In genomic region chr9:122053951-122054350, GRCh38 we compare ENCODE assay signal across 29 cellular contexts. TPM values are rescaled to one million over a fixed set of nuclear protein-coding genes. Genes with fewer than 3 reads are reported as not detected.
DNase-seq lines count a peak whose midpoint lies in the region; ATAC-seq and TF ChIP-seq lines count a peak whose summit lies in the region.
"Had no signal": no experiment of that assay in that cellular context is flagged by ENCODE, and none has a peak within 500 bp of the region (broad histone marks: within the 10 kb centered on the region; RNA-seq: fewer than 3 reads in every experiment).

No MANE protein-coding gene starts in this region.

- H3K4me3 ChIP-seq in AG04449 (ENCODE audit: low read depth, low read length), result no peak overlapping the region
- H3K4me3 ChIP-seq in fibroblast of pulmonary artery (replicated peaks; ENCODE audit: low read depth, low read length), result no peak overlapping the region
- no peak overlapping the region for H3K4me3 ChIP-seq in transverse colon
- H3K4me3 ChIP-seq in esophagus squamous epithelium, result no peak overlapping the region
- H3K4me3 ChIP-seq: A549, left ventricle myocardium inferior, skin epidermis, stomach, thyroid gland had no signal

- no peak for TF ChIP-seq CTCF in AG04449 (IDR thresholded peaks at IDR 0.05; ENCODE audit: insufficient read depth, low read length, missing control alignments)
- no peak for TF ChIP-seq CTCF in fibroblast of pulmonary artery (IDR thresholded peaks at IDR 0.05; ENCODE audit: low read length, missing control alignments)
- no peak for TF ChIP-seq CTCF in transverse colon (IDR thresholded peaks at IDR 0.05)
- TF ChIP-seq CTCF in esophagus squamous epithelium (IDR thresholded peaks at IDR 0.05), result no peak

- H3K27me3 ChIP-seq in transverse colon (no peaks in the 10 kb centered on the region), esophagus squamous epithelium (no peaks in the 10 kb centered on the region)
- H3K27me3 ChIP-seq: neutrophil, stomach, thyroid gland had no signal

- in situ Hi-C loops in transverse colon (cut with MboI; ENCODE audit: low pct_ligation_motif_present in 1 of 4, low pct_unique_long_range_greater_than_20kb in 1 of 4, low sequenced_read_pairs in 3 of 4), result no loop called here

- H3K4me1 ChIP-seq in transverse colon, result no peaks in the 10 kb centered on the region
- no peaks in the 10 kb centered on the region for H3K4me1 ChIP-seq in esophagus squamous epithelium
- H3K4me1 ChIP-seq: A549, Caco-2, left ventricle myocardium inferior, thyroid gland had no signal

- intact Hi-C loops in transverse colon (cut with DNase I; ENCODE audit: low total_unique reads), result no loop called here
- intact Hi-C loops in esophagus squamous epithelium (cut with DNase I), result no loop called here

- CTCF ChIA-PET in AG04449 (lab: Yijun Ruan, JAX), result interaction anchor here (1.0 to 1.8 kb wide), 3 partner anchors 13 to 42 kb away, joined by 3 to 4 read pairs (median 3); no protein-coding TSS in a partner anchor

- POLR2A ChIA-PET in AG04449 (lab: Yijun Ruan, JAX), result no interaction called here

- TF ChIP-seq EP300 in transverse colon (IDR thresholded peaks at IDR 0.05; ENCODE audit: low read depth), result no peak

- ATAC-seq in SK-N-SH treated with all-trans-retinoic acid at 6 μM for 48 hours, result peak; percentile 83
- ATAC-seq: A549, Panc1 had no signal

- H3K9me3 ChIP-seq in transverse colon (no peaks in the 10 kb centered on the region), esophagus squamous epithelium (no peaks in the 10 kb centered on the region)
- H3K9me3 ChIP-seq: A549, Caco-2, left ventricle myocardium inferior, neutrophil, stomach, thyroid gland had no signal

- DNase-seq in AG04449 (ENCODE audit: low read depth, low spot score) (peak; percentile 29), EL (peak; percentile 81), fibroblast of pulmonary artery (ENCODE audit: low read depth) (peak; percentile 22), OCI-M1 (lab: John Stamatoyannopoulos, UW) (no peak), transverse colon (no peak), esophagus squamous epithelium (lab: John Stamatoyannopoulos, UW) (no peak)
- DNase-seq in stimulated activated CD4-positive, alpha-beta T cell treated with anti-CD3 and anti-CD28 coated beads, Interleukin-4, amount 100 ng/mL, for 4 hours, result no peak
- DNase-seq: activated CD4-positive, alpha-beta T cell treated with anti-CD3 and anti-CD28 coated beads, Interleukin-2, amount 50 U/mL, for 1 hour; activated naive CD4-positive, alpha-beta T cell treated with anti-CD3 and anti-CD28 coated beads, Interleukin-2, amount 10 ng/mL, durations not matched to agents 7 days and 5 days; amniotic stem cell; Caco-2; DMS79; effector memory CD4-positive, alpha-beta T cell; erythroblast; IMR-90; left ventricle myocardium inferior; mesendoderm; NCI-H187 treated with DMSO at 0.1 percent for 48 hours; NK-92 treated with Interleukin-12 subunit alpha and Interleukin-12 subunit beta, amount 100 ng/mL, for 24 hours; SIG-M5; stimulated activated CD8-positive, alpha-beta memory T cell treated with anti-CD3 and anti-CD28 coated beads, Interleukin-4, amount 100 ng/mL, for 48 hours; stomach; thyroid gland had no signal

- H3K27ac ChIP-seq in transverse colon, result no peak overlapping the region
- no peak overlapping the region for H3K27ac ChIP-seq in esophagus squamous epithelium
- H3K27ac ChIP-seq: A549, C4-2B, left ventricle myocardium inferior, neutrophil, stomach, thyroid gland had no signal

- H3K36me3 ChIP-seq in transverse colon (no peaks in the 10 kb centered on the region), esophagus squamous epithelium (no peaks in the 10 kb centered on the region)
- H3K36me3 ChIP-seq: left ventricle myocardium inferior, neutrophil, stomach, thyroid gland had no signal

- 88 to 92% methylated on average over 7 of the region's 7 CpGs for WGBS in transverse colon (ENCODE audit: low coverage in 1 of 2), 2 donors
- 84 to 96% methylated on average over 7 of the region's 7 CpGs for WGBS in esophagus squamous epithelium, 2 donors

- TF ChIP-seq POLR2A in transverse colon (IDR thresholded peaks at IDR 0.05), result no peak
- no peak for TF ChIP-seq POLR2A in esophagus squamous epithelium (IDR thresholded peaks at IDR 0.05)

TF ChIP-seq in SK-N-SH treated with all-trans-retinoic acid at 6 μM for 48 hours, 23 proteins besides CTCF, POLR2A, EP300 and RAD21 (continues in another document):
- no peak for TF ChIP-seq OSR1 (CRISPR knock-in tag; IDR thresholded peaks at IDR 0.05)
- no peak for TF ChIP-seq ZFP30 (CRISPR knock-in tag; IDR thresholded peaks at IDR 0.05)
- no peak for TF ChIP-seq CSDC2 (CRISPR knock-in tag; IDR thresholded peaks at IDR 0.05)
- 0 out of 2 replicates have a peak, but pooled peaks have one; percentile 16 for TF ChIP-seq POU6F1 (CRISPR knock-in tag; IDR thresholded peaks at IDR 0.05; ENCODE audit: borderline replicate concordance, low read depth)
- 0 out of 2 replicates have a peak, but pooled peaks have one; percentile 16 for TF ChIP-seq ZC3H10 (CRISPR knock-in tag; IDR thresholded peaks at IDR 0.05)
- no peak for TF ChIP-seq ESRRG (CRISPR knock-in tag; IDR thresholded peaks at IDR 0.05)
- no peak for TF ChIP-seq BACH2 (CRISPR knock-in tag; IDR thresholded peaks at IDR 0.05; ENCODE audit: borderline replicate concordance)
- TF ChIP-seq CSRNP3 (CRISPR knock-in tag; IDR thresholded peaks at IDR 0.05), result no peak
- no peak for TF ChIP-seq ZFP3 (CRISPR knock-in tag; IDR thresholded peaks at IDR 0.05)
- no peak for TF ChIP-seq SNAI2 (CRISPR knock-in tag; IDR thresholded peaks at IDR 0.05)
- TF ChIP-seq PPARA (CRISPR knock-in tag; IDR thresholded peaks at IDR 0.05; ENCODE audit: borderline replicate concordance), result no peak
- TF ChIP-seq TCF4 (CRISPR knock-in tag; IDR thresholded peaks at IDR 0.05; ENCODE audit: borderline replicate concordance), result no peak
- no peak for TF ChIP-seq TSHZ2 (CRISPR knock-in tag; IDR thresholded peaks at IDR 0.05)

RNA-seq across cellular contexts. Expression of gene TTLL11, which starts 39.2 kb away (rescaled TPM):
- total RNA-seq in transverse colon (10 to 100 TPM in 3 of 4 donors, 1 to 10 TPM in 1; 9.1 to 47.4 (median 11.3) TPM), esophagus squamous epithelium (10 to 100 TPM in 2 of 4 donors, 1 to 10 TPM in 2; 3.2 to 11.8 (median 9.0) TPM)

Comparison
In these comparisons a context has a peak if more than half of its experiments do, and no peak if none do; other contexts are left out.
1. DNase-seq: peak in AG04449 (single experiment), EL (single experiment) and fibroblast of pulmonary artery (single experiment); none in OCI-M1 (single experiment), stimulated activated CD4-positive, alpha-beta T cell treated with anti-CD3 and anti-CD28 coated beads, Interleukin-4, amount 100 ng/mL, for 4 hours (0 of 2), transverse colon (single experiment) and esophagus squamous epithelium (single experiment).